ENCODE assay signal across 8 cellular contexts in the genomic region with DNA sequence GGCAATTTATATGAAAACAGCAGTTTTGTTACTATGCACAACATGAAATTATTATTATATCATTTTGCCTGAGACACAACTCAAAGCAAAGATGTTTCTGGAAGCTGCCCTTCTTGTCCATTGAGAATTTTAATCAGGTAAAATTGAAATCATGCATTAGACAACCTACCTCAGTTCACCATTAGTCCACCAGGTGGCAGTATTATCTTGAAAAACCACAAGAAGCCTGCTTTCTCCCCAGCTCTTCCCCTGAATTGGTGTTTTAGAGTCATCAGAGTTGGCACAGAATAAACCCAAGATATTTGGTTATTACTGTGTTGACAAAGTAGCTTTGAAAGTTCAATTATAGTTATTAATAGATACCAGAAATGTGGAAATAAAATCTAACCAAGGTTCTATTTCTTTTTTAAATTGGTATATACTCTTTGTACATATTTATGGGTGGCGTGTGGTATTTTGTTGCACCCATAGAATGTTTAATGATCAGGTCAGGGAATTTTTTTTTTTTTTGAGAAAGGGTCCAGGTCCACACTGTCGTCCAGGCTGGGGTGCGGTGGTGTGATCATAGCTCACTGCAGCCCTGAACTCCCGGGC. TPM values are rescaled to one million over a fixed set of nuclear protein-coding genes. Genes with fewer than 3 reads are reported as not detected.
DNase-seq lines count a peak whose midpoint lies in the region; ATAC-seq, FAIRE-seq and TF ChIP-seq lines count a peak whose summit lies in the region.

No MANE protein-coding gene starts in this region.

- WGBS in A549 (ENCODE audit: missing lambda C conversion rate): 30% methylated on average over 4 of the region's 4 CpGs

- peak overlapping the region; percentile 50 for H3K4me2 ChIP-seq in A549

- peak; percentile 96 for FAIRE-seq in A549 (lab: Jason Lieb, UNC)

- no peak for TF ChIP-seq POLR2A in A549 (IDR thresholded peaks at IDR 0.05; ENCODE audit: low read length)

- TF ChIP-seq RAD21 in A549 (conservative IDR thresholded peaks at IDR 0.05 in 1 of 2, IDR thresholded peaks at IDR 0.05 in 1 of 2): peak; percentile 97 to 98

- DNase-seq in A549 (ENCODE audit: low read depth in 1 of 2, low spot score in 1 of 2): peak; percentile 64 to 88
- peak; percentile 66 for DNase-seq in GM04504 (ENCODE audit: low read depth)
- DNase-seq in NCI-H526 treated with DMSO at 0.1 percent for 48 hours (lab: John Stamatoyannopoulos, UW): peak; percentile 31
- peak; percentile 16 for DNase-seq in activated CD4-positive, alpha-beta T cell treated with anti-CD3 and anti-CD28 coated beads, Interleukin-2, amount 50 U/mL, for 1 hour
- peak; percentile 88 for DNase-seq in fibroblast of the conjunctiva (ENCODE audit: low read depth)
- DNase-seq in omental fat pad (ENCODE audit: low spot score): no peak

- H3K4me3 ChIP-seq in A549: no peak overlapping the region

- CTCF ChIA-PET in A549 (lab: Yijun Ruan, JAX): interaction anchor here (0.6 to 10.3 kb wide), 78 partner anchors 8 to 1090 kb away, joined by 3 to 315 read pairs (median 5); a partner anchor contains a TSS

- H3K9me3 ChIP-seq in A549: no peaks in the 10 kb centered on the region

- POLR2A ChIA-PET in A549 (lab: Yijun Ruan, JAX): interaction anchor here (0.7 to 1.6 kb wide), 3 partner anchors 34 to 206 kb away, joined by 3 to 5 read pairs (median 3); a partner anchor contains a TSS

- no peak for TF ChIP-seq EP300 in A549 (IDR thresholded peaks at IDR 0.05)

- TF ChIP-seq CTCF in A549 (IDR thresholded peaks at IDR 0.05) (peak; percentile 97), omental fat pad (IDR thresholded peaks at IDR 0.05) (peak in 2 of 3 donors; percentile 77 to 94)

- H3K4me1 ChIP-seq in A549: peaks cover 27% of the 10 kb centered on the region

- H3K27ac ChIP-seq in A549: peak overlapping the region; percentile 58 to 70

- ATAC-seq in A549: peak; percentile 83 to 90
- peak; percentile 54 for ATAC-seq in HG03521 (IDR thresholded peaks at IDR 0.05; ENCODE audit: unreplicated experiment)
- peak; percentile 73 for ATAC-seq in omental fat pad (ENCODE audit: low FRiP score)
- ATAC-seq in GM19452 (IDR thresholded peaks at IDR 0.05; ENCODE audit: unreplicated experiment): no peak

TF ChIP-seq in A549, 52 proteins besides CTCF, POLR2A, EP300 and RAD21:
- no peak for TF ChIP-seq EHF (CRISPR knock-in tag; IDR thresholded peaks at IDR 0.05)
- no peak for TF ChIP-seq HEYL (CRISPR knock-in tag; IDR thresholded peaks at IDR 0.05)
- peak; percentile 98 for TF ChIP-seq SMC3 (IDR thresholded peaks at IDR 0.05)

RNA-seq across cellular contexts. Expression of a gene that starts 25.7 kb away (rescaled TPM):
- polyA plus RNA-seq in A549 (2011; rRNA removed) (25.9 and 44.0 TPM in 2 replicates), A549 (2017; fragmentation: RNase III; extraction: RNeasy Plus Mini Kit Qiagen cat#74134 plus additional on column Dnase treatment) (21.6 to 24.8 TPM (median 22.6 TPM) in 3 replicates)
- polyA plus RNA-seq in A549 (2012; cell fraction: cytosol; rRNA removed): 7.1 and 7.8 TPM in 2 replicates
- polyA plus RNA-seq in A549 (2012; cell fraction: nucleus; rRNA removed): 21.9 and 33.6 TPM in 2 replicates
- polyA minus RNA-seq in A549 (2011; rRNA and poly(A)+ RNA removed): 33.7 and 37.3 TPM in 2 replicates
- 10 to 100 TPM; 24.9 to 51.0 (median 33.3) TPM for total RNA-seq in omental fat pad

RNA-seq across cellular contexts. Expression of a gene that starts 25.8 kb away (rescaled TPM):
- polyA plus RNA-seq in A549 (2011; rRNA removed) (26.8 and 38.3 TPM in 2 replicates), A549 (2017; fragmentation: RNase III; extraction: RNeasy Plus Mini Kit Qiagen cat#74134 plus additional on column Dnase treatment) (10.7 to 13.2 TPM (median 12.5 TPM) in 3 replicates)
- polyA plus RNA-seq in A549 (2012; cell fraction: cytosol; rRNA removed): 5.1 and 5.5 TPM in 2 replicates
- polyA plus RNA-seq in A549 (2012; cell fraction: nucleus; rRNA removed): 3.3 TPM in 2 replicates
- 5.1 and 8.0 TPM in 2 replicates for polyA minus RNA-seq in A549 (2011; rRNA and poly(A)+ RNA removed)
- 10 to 100 TPM; 13.3 to 22.9 (median 16.4) TPM for total RNA-seq in omental fat pad

RNA-seq across cellular contexts. Expression of a gene that starts 34.8 kb away (rescaled TPM):
- polyA plus RNA-seq in A549 (2011; rRNA removed) (22.3 and 28.9 TPM in 2 replicates), A549 (2017; fragmentation: RNase III; extraction: RNeasy Plus Mini Kit Qiagen cat#74134 plus additional on column Dnase treatment) (14.8 to 17.6 TPM (median 17.0 TPM) in 3 replicates)
- polyA plus RNA-seq in A549 (2012; cell fraction: cytosol; rRNA removed): 4.2 and 5.0 TPM in 2 replicates
- 14.0 and 16.4 TPM in 2 replicates for polyA plus RNA-seq in A549 (2012; cell fraction: nucleus; rRNA removed)
- 86.4 and 88.2 TPM in 2 replicates for polyA minus RNA-seq in A549 (2011; rRNA and poly(A)+ RNA removed)
- total RNA-seq in omental fat pad: 10 to 100 TPM in 3 of 4 donors, 1 to 10 TPM in 1; 8.2 to 16.5 (median 15.4) TPM
